ENCODE assay signal across 1 cellular context in genomic region chr1:161502641-161503393, GRCh38.
A peak's percentile ranks its signal among the peaks of the same experiment; 100 is the strongest.
TF ChIP-seq lines count a peak whose summit lies in the region.

No MANE protein-coding gene starts in this region.

TF ChIP-seq in K562, 482 proteins besides CTCF, POLR2A, EP300 and RAD21 (continues in another document):
- TF ChIP-seq HNRNPLL (IDR thresholded peaks at IDR 0.05; ENCODE audit: low read depth, low read length, poor library complexity, severe bottlenecking) (no peak), MYC (IDR thresholded peaks at IDR 0.05; ENCODE audit: low read depth, low read length) (no peak), MYC (CRISPR knock-in tag; IDR thresholded peaks at IDR 0.05; ENCODE audit: borderline replicate concordance, low read depth) (no peak), HMG20A (CRISPR knock-in tag; conservative IDR thresholded peaks at IDR 0.05) (no peak), ZNF274 (IDR thresholded peaks at IDR 0.05; ENCODE audit: borderline replicate concordance, low read depth, low read length) (no peak), SNRNP70 (optimal IDR thresholded peaks at IDR 0.05; ENCODE audit: low read depth, low read length) (no peak), PTRF (tag; IDR thresholded peaks at IDR 0.05) (no peak), SNIP1 (IDR thresholded peaks at IDR 0.05; ENCODE audit: low read depth) (no peak), SRSF1 (IDR thresholded peaks at IDR 0.05; ENCODE audit: low read depth, low read length) (no peak), MED1 (CRISPR knock-in tag; IDR thresholded peaks at IDR 0.05; ENCODE audit: borderline replicate concordance) (no peak), THRB (CRISPR knock-in tag; conservative IDR thresholded peaks at IDR 0.05) (no peak), ESRRB (CRISPR knock-in tag; IDR thresholded peaks at IDR 0.05; ENCODE audit: borderline replicate concordance) (no peak), HNRNPUL1 (IDR thresholded peaks at IDR 0.05; ENCODE audit: low read length) (no peak), NCOA6 (IDR thresholded peaks at IDR 0.05) (no peak), THAP7 (CRISPR knock-in tag; IDR thresholded peaks at IDR 0.05) (no peak), MXI1 (IDR thresholded peaks at IDR 0.05; ENCODE audit: low read depth, low read length) (no peak), BCOR (IDR thresholded peaks at IDR 0.05) (no peak), FOXM1 (IDR thresholded peaks at IDR 0.05; ENCODE audit: low read depth) (peak; percentile 57), FOXM1 (CRISPR knock-in tag; IDR thresholded peaks at IDR 0.05; ENCODE audit: low read depth) (no peak), DACH1 (IDR thresholded peaks at IDR 0.05; ENCODE audit: partially characterized antibody) (no peak), ATF7 (IDR thresholded peaks at IDR 0.05) (peak; percentile 34; the same call in 1 of the 2 replicates), FOXA1 (IDR thresholded peaks at IDR 0.05; ENCODE audit: borderline replicate concordance) (no peak), ZNF408 (CRISPR knock-in tag; IDR thresholded peaks at IDR 0.05; ENCODE audit: low read depth) (no peak), EGR1 (conservative IDR thresholded peaks at IDR 0.05) (no peak), TAF7 (tag; IDR thresholded peaks at IDR 0.05) (no peak), HDAC3 (IDR thresholded peaks at IDR 0.05; ENCODE audit: borderline replicate concordance, partially characterized antibody) (peak; percentile 52), NR2F6 (CRISPR knock-in tag; IDR thresholded peaks at IDR 0.05) (no peak), ZNF395 (CRISPR knock-in tag; IDR thresholded peaks at IDR 0.05) (no peak), E4F1 (CRISPR knock-in tag; IDR thresholded peaks at IDR 0.05; ENCODE audit: borderline replicate concordance) (no peak), CLOCK (CRISPR knock-in tag; IDR thresholded peaks at IDR 0.05; ENCODE audit: borderline replicate concordance) (no peak), SMARCA5 (IDR thresholded peaks at IDR 0.05) (no peak), CEBPZ (IDR thresholded peaks at IDR 0.05; ENCODE audit: borderline replicate concordance, low read depth, low read length) (no peak), IRF2 (CRISPR knock-in tag; IDR thresholded peaks at IDR 0.05) (no peak), POLR2AphosphoS5 (IDR thresholded peaks at IDR 0.05; ENCODE audit: control insufficient read depth, insufficient read depth, low read depth, low read length) (no peak), TFE3 (CRISPR knock-in tag; IDR thresholded peaks at IDR 0.05) (no peak)
- TF ChIP-seq, protein P1, sequence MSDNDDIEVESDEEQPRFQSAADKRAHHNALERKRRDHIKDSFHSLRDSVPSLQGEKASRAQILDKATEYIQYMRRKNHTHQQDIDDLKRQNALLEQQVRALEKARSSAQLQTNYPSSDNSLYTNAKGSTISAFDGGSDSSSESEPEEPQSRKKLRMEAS (CRISPR knock-in tag; IDR thresholded peaks at IDR 0.05), result no peak
- TF ChIP-seq, protein P2, sequence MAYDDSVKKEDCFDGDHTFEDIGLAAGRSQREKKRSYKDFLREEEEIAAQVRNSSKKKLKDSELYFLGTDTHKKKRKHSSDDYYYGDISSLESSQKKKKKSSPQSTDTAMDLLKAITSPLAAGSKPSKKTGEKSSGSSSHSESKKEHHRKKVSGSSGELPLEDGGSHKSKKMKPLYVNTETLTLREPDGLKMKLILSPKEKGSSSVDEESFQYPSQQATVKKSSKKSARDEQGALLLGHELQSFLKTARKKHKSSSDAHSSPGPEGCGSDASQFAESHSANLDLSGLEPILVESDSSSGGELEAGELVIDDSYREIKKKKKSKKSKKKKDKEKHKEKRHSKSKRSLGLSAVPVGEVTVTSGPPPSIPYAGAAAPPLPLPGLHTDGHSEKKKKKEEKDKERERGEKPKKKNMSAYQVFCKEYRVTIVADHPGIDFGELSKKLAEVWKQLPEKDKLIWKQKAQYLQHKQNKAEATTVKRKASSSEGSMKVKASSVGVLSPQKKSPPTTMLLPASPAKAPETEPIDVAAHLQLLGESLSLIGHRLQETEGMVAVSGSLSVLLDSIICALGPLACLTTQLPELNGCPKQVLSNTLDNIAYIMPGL (CRISPR knock-in tag; IDR thresholded peaks at IDR 0.05), result no peak
- TF ChIP-seq, protein P3, sequence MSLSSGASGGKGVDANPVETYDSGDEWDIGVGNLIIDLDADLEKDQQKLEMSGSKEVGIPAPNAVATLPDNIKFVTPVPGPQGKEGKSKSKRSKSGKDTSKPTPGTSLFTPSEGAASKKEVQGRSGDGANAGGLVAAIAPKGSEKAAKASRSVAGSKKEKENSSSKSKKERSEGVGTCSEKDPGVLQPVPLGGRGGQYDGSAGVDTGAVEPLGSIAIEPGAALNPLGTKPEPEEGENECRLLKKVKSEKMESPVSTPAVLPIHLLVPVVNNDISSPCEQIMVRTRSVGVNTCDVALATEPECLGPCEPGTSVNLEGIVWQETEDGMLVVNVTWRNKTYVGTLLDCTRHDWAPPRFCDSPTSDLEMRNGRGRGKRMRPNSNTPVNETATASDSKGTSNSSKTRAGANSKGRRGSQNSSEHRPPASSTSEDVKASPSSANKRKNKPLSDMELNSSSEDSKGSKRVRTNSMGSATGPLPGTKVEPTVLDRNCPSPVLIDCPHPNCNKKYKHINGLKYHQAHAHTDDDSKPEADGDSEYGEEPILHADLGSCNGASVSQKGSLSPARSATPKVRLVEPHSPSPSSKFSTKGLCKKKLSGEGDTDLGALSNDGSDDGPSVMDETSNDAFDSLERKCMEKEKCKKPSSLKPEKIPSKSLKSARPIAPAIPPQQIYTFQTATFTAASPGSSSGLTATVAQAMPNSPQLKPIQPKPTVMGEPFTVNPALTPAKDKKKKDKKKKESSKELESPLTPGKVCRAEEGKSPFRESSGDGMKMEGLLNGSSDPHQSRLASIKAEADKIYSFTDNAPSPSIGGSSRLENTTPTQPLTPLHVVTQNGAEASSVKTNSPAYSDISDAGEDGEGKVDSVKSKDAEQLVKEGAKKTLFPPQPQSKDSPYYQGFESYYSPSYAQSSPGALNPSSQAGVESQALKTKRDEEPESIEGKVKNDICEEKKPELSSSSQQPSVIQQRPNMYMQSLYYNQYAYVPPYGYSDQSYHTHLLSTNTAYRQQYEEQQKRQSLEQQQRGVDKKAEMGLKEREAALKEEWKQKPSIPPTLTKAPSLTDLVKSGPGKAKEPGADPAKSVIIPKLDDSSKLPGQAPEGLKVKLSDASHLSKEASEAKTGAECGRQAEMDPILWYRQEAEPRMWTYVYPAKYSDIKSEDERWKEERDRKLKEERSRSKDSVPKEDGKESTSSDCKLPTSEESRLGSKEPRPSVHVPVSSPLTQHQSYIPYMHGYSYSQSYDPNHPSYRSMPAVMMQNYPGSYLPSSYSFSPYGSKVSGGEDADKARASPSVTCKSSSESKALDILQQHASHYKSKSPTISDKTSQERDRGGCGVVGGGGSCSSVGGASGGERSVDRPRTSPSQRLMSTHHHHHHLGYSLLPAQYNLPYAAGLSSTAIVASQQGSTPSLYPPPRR (CRISPR knock-in tag; IDR thresholded peaks at IDR 0.05; ENCODE audit: borderline replicate concordance), result no peak
- TF ChIP-seq, protein P4, sequence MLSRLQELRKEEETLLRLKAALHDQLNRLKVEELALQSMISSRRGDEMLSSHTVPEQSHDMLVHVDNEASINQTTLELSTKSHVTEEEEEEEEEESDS (CRISPR knock-in tag; IDR thresholded peaks at IDR 0.05), result no peak
- TF ChIP-seq, protein P5, sequence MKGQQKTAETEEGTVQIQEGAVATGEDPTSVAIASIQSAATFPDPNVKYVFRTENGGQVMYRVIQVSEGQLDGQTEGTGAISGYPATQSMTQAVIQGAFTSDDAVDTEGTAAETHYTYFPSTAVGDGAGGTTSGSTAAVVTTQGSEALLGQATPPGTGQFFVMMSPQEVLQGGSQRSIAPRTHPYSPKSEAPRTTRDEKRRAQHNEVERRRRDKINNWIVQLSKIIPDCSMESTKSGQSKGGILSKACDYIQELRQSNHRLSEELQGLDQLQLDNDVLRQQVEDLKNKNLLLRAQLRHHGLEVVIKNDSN (CRISPR knock-in tag; IDR thresholded peaks at IDR 0.05), result no peak
